1 cellular context compared by ENCODE assay signal in the genomic region with DNA sequence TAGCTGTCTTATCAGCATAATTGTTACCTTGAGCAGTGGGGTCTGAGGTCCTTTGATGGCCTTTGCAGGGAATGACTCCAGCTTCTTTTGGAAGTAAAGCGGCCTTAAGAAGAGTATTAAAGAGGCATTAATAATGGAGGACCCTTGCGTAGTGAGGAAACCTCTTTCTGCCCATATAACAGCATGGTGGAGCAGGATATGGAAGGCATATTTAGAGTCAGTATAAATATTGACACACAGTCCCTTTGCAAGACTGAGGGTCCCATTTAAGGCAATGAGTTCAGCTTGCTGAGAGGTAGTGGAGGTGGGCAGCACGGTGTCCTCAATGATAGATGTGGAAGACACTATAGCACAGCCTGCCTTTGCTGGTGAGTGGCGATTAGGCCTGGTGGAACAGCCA.
TF ChIP-seq lines count a peak whose summit lies in the region.

No MANE protein-coding gene starts in this region.

TF ChIP-seq in K562, 482 proteins besides CTCF, POLR2A, EP300 and RAD21:
- TF ChIP-seq RBM17 (IDR thresholded peaks at IDR 0.05; ENCODE audit: borderline replicate concordance, low read depth, low read length), result no peak
- peak; percentile 76; the same call in 1 of the 2 replicates for TF ChIP-seq CBX5 (IDR thresholded peaks at IDR 0.05; ENCODE audit: borderline replicate concordance, low read depth)
- no peak for TF ChIP-seq HDAC2 (IDR thresholded peaks at IDR 0.05)
- TF ChIP-seq, protein P1, sequence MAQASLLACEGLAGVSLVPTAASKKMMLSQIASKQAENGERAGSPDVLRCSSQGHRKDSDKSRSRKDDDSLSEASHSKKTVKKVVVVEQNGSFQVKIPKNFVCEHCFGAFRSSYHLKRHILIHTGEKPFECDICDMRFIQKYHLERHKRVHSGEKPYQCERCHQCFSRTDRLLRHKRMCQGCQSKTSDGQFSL (CRISPR knock-in tag; IDR thresholded peaks at IDR 0.05), result no peak
- TF ChIP-seq, protein P1 (tag; IDR thresholded peaks at IDR 0.05), result no peak
- TF ChIP-seq SRSF3 (IDR thresholded peaks at IDR 0.05; ENCODE audit: insufficient read depth, low read length), result no peak
- TF ChIP-seq CBX3 (IDR thresholded peaks at IDR 0.05; ENCODE audit: borderline replicate concordance in 1 of 2, low read length in 2 of 2), result 0 out of 3 replicates have a peak, but pooled peaks of 1 of the 2 experiments have one; percentile 70
